Comparison of ENCODE assay signal across 15 cellular contexts in the genomic region with DNA sequence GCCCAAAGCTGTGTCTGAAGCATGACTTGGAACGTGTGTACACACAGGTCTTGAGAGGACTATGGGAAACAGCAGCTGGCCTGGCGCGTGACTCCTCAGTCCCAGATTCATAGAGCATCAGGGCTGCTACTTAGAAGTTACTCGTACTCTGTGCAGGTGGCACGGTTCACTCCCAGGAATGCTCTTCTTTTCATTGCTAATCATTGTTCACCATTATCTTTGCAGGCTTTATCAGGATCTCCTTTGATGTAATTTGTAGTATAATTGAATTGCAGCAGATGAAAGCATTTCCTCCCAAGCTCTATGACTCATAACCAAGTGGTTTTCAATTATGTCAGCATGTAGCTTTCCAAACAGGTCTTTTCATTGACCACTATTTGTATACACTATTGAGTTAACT.
DNase-seq lines count a peak whose midpoint lies in the region; ATAC-seq and TF ChIP-seq lines count a peak whose summit lies in the region.
"Had no signal": no experiment of that assay in that cellular context is flagged by ENCODE, and none has a peak within 500 bp of the region (broad histone marks: within the 10 kb centered on the region; RNA-seq: fewer than 3 reads in every experiment).

No MANE protein-coding gene starts in this region.

- in situ Hi-C loops in SK-MEL-5 (cut with HindIII; ENCODE audit: low pct_unique_long_range_greater_than_20kb, low sequenced_read_pairs) = no loop called here

- H3K79me2 ChIP-seq in smooth muscle cell (ENCODE audit: low read depth) = no peaks in the 10 kb centered on the region

- no peak overlapping the region for H2AFZ ChIP-seq in smooth muscle cell (ENCODE audit: low read depth)

- no peak for ATAC-seq in HG03159 (IDR thresholded peaks at IDR 0.05; ENCODE audit: unreplicated experiment)

- no peak overlapping the region for H3K4me2 ChIP-seq in smooth muscle cell

- no peaks in the 10 kb centered on the region for H3K9me3 ChIP-seq in smooth muscle cell (replicated peaks; ENCODE audit: low read depth)

- WGBS in smooth muscle cell (ENCODE audit: low lambda C conversion rate) = 62% methylated on average over 5 of the region's 5 CpGs

- peak; percentile 55 for DNase-seq in A172 (ENCODE audit: low spot score)
- peak; percentile 37 for DNase-seq in M059J (ENCODE audit: low read depth)
- DNase-seq in SK-MEL-5 (ENCODE audit: low read depth, low spot score) = peak; percentile 61
- peak; percentile 10 for DNase-seq in fibroblast of the conjunctiva (ENCODE audit: low read depth)
- DNase-seq in mucosa of gallbladder (ENCODE audit: low spot score) = no peak
- no peak for DNase-seq in smooth muscle cell (lab: John Stamatoyannopoulos, UW; ENCODE audit: unreplicated experiment)
- no peak for DNase-seq in GM10266 (ENCODE audit: extremely low spot score)
- DNase-seq: activated CD4-positive, CD25-positive, alpha-beta regulatory T cell; anterior cingulate cortex; hippocampal formation; NCI-H2227 treated with DMSO at 0.1 percent for 48 hours; SIG-M5; stimulated activated CD4-positive, alpha-beta T cell treated with anti-CD3 and anti-CD28 coated beads, Interleukin-1b, Interleukin-23, amount 100 ng/mL, for 48 hours had no signal

- H3F3A ChIP-seq in smooth muscle cell (ENCODE audit: low read depth) = no peaks in the 10 kb centered on the region

- H3K27ac ChIP-seq in smooth muscle cell (ENCODE audit: low read depth) = no peak overlapping the region

- no peaks in the 10 kb centered on the region for H4K20me1 ChIP-seq in smooth muscle cell (ENCODE audit: low read depth)

- H3K9ac ChIP-seq in smooth muscle cell (ENCODE audit: low read depth) = no peak overlapping the region

- no peaks in the 10 kb centered on the region for H3K4me1 ChIP-seq in smooth muscle cell (ENCODE audit: low read depth)

- no peaks in the 10 kb centered on the region for H3K27me3 ChIP-seq in smooth muscle cell (ENCODE audit: low read depth)

- no peak overlapping the region for H3K4me3 ChIP-seq in smooth muscle cell
- H3K4me3 ChIP-seq: lung had no signal

- H3K36me3 ChIP-seq in smooth muscle cell (ENCODE audit: low read depth) = no peaks in the 10 kb centered on the region

- TF ChIP-seq CTCF in smooth muscle cell (IDR thresholded peaks at IDR 0.05; ENCODE audit: borderline replicate concordance, insufficient read depth, poor library complexity, severe bottlenecking) (no peak), GM10266 (IDR thresholded peaks at IDR 0.05; ENCODE audit: control insufficient read depth, insufficient read depth, low read depth, missing control alignments) (no peak)

Comparison
In these comparisons a context has a peak if more than half of its experiments do, and no peak if none do; other contexts are left out.
1. DNase-seq: peak in A172 (single experiment), M059J (single experiment), SK-MEL-5 (single experiment) and fibroblast of the conjunctiva (single experiment); none in mucosa of gallbladder (single experiment), smooth muscle cell (single experiment) and GM10266 (single experiment).